In genomic region chr6:63573140-63573898, GRCh38 we compare ENCODE assay signal across 8 cellular contexts. TPM values are rescaled to one million over a fixed set of nuclear protein-coding genes. Genes with fewer than 3 reads are reported as not detected.
DNase-seq lines count a peak whose midpoint lies in the region; ATAC-seq and TF ChIP-seq lines count a peak whose summit lies in the region.

No MANE protein-coding gene starts in this region.

- peak overlapping the region; percentile 95 for H3K4me3 Mint-ChIP-seq in activated CD4-positive, alpha-beta T cell treated with anti-CD3 and anti-CD28 coated beads for 36 hours

- CTCF ChIA-PET in AG04449 (lab: Yijun Ruan, JAX): interaction anchor here (0.9 to 2.5 kb wide), 13 partner anchors 13 to 239 kb away, joined by 3 to 23 read pairs (median 4); no protein-coding TSS in a partner anchor
- CTCF ChIA-PET in activated CD4-positive, alpha-beta T cell treated with anti-CD3 and anti-CD28 coated beads for 36 hours (lab: Charles Lee): interaction anchor here (0.7 to 2.2 kb wide), 9 partner anchors 12 to 191 kb away, joined by 3 to 17 read pairs (median 3); no protein-coding TSS in a partner anchor

- DNase-seq in AG04449 (ENCODE audit: low read depth, low spot score) (peak; percentile 12), NCI-H2171 treated with DMSO at 0.1 percent for 48 hours (lab: John Stamatoyannopoulos, UW) (peak; percentile 80), left kidney (ENCODE audit: low read depth, low spot score) (peak; percentile 92)
- peak; percentile 78 for DNase-seq in activated CD4-positive, alpha-beta T cell treated with anti-CD3 and anti-CD28 coated beads for 36 hours
- DNase-seq in stimulated activated CD4-positive, alpha-beta T cell treated with anti-CD3 and anti-CD28 coated beads, Interleukin-2, amount 100 ng/mL, for 4 hours (ENCODE audit: low read depth): peak; percentile 49

- ATAC-seq in GM18858 (IDR thresholded peaks at IDR 0.05; ENCODE audit: unreplicated experiment) (peak; percentile 30), HG03095 (IDR thresholded peaks at IDR 0.05; ENCODE audit: unreplicated experiment) (peak; percentile 49)
- ATAC-seq in activated CD4-positive, alpha-beta T cell treated with anti-CD3 and anti-CD28 coated beads for 36 hours: peak; percentile 24

- no peaks in the 10 kb centered on the region for H3K27me3 Mint-ChIP-seq in activated CD4-positive, alpha-beta T cell treated with anti-CD3 and anti-CD28 coated beads for 36 hours

- no peak for TF ChIP-seq CTCF in AG04449 (IDR thresholded peaks at IDR 0.05; ENCODE audit: insufficient read depth, low read length, missing control alignments)

- H3K27ac ChIP-seq in cingulate gyrus (ENCODE audit: low read depth, low read length): peak overlapping the region; percentile 93

- intact Hi-C loops in activated CD4-positive, alpha-beta T cell treated with anti-CD3 and anti-CD28 coated beads for 36 hours (cut with DNase I, micrococcal nuclease): loop anchor here in 1 of 2 experiments (1.0 kb wide), 1 partner anchor 221 kb away; no protein-coding TSS in a partner anchor

- H3K9me3 Mint-ChIP-seq in activated CD4-positive, alpha-beta T cell treated with anti-CD3 and anti-CD28 coated beads for 36 hours (ENCODE audit: low read depth): no peaks in the 10 kb centered on the region

- peaks cover 33% of the 10 kb centered on the region for H3K4me1 Mint-ChIP-seq in activated CD4-positive, alpha-beta T cell treated with anti-CD3 and anti-CD28 coated beads for 36 hours

- peak overlapping the region; percentile 81 for H3K4me3 ChIP-seq in AG04449 (ENCODE audit: low read depth, low read length)

- H3K27ac Mint-ChIP-seq in activated CD4-positive, alpha-beta T cell treated with anti-CD3 and anti-CD28 coated beads for 36 hours: peak overlapping the region; percentile 98

- peaks cover 27% of the 10 kb centered on the region for H3K36me3 Mint-ChIP-seq in activated CD4-positive, alpha-beta T cell treated with anti-CD3 and anti-CD28 coated beads for 36 hours (ENCODE audit: low read depth)

- POLR2A ChIA-PET in AG04449 (lab: Yijun Ruan, JAX): interaction anchor here (0.8 to 1.3 kb wide), 4 partner anchors 25 to 46 kb away, joined by 3 to 4 read pairs (median 3); no protein-coding TSS in a partner anchor
- POLR2A ChIA-PET in activated CD4-positive, alpha-beta T cell treated with anti-CD3 and anti-CD28 coated beads for 36 hours (lab: Charles Lee): interaction anchor here (1.1 kb wide), 1 partner anchor 62 kb away, joined by 4 read pairs; the partner anchor contains the start of gene PHF3

RNA-seq across cellular contexts. Expression of gene PTP4A1, which starts 1.0 kb away (rescaled TPM):
- total RNA-seq in activated CD4-positive, alpha-beta T cell treated with anti-CD3 and anti-CD28 coated beads for 36 hours: 10 to 100 TPM; 42.6 to 51.9 TPM

Comparison
In these comparisons a context has a peak if more than half of its experiments do, and no peak if none do; other contexts are left out.
1. Peak in every context shown above with its lines: DNase-seq, ATAC-seq, H3K4me3 ChIP-seq and H3K27ac ChIP-seq.
2. DNase-seq: peak in every context shown above with its lines; median percentile 92 in left kidney; 80 in NCI-H2171 treated with DMSO at 0.1 percent for 48 hours; 78 in activated CD4-positive, alpha-beta T cell treated with anti-CD3 and anti-CD28 coated beads for 36 hours; 49 in stimulated activated CD4-positive, alpha-beta T cell treated with anti-CD3 and anti-CD28 coated beads, Interleukin-2, amount 100 ng/mL, for 4 hours; 12 in AG04449.